28 cellular contexts compared by ENCODE assay signal in genomic region chr19:52653161-52653560, GRCh38.
"Had no signal": no experiment of that assay in that cellular context is flagged by ENCODE, and none has a peak within 500 bp of the region (broad histone marks: within the 10 kb centered on the region; RNA-seq: fewer than 3 reads in every experiment).

No MANE protein-coding gene starts in this region.

- DNase-seq: hypothalamus; immature natural killer cell; kidney; left colon; left lung; lower lobe of right lung; mammary epithelial cell; mesenchymal stem cell; naive thymus-derived CD8-positive, alpha-beta T cell; nucleus accumbens; pancreas; posterior cingulate gyrus; retina; right cardiac atrium; stimulated activated CD4-positive, alpha-beta T cell treated with anti-CD3 and anti-CD28 coated beads, Interleukin-4, amount 100 ng/mL, for 4 hours; stimulated activated CD8-positive, alpha-beta memory T cell treated with anti-CD3 and anti-CD28 coated beads, Interleukin-4, amount 100 ng/mL, for 48 hours; stimulated activated naive CD4-positive, alpha-beta T cell treated with Interleukin-2 at 50 U/mL for 16 hours; stimulated activated naive CD8-positive, alpha-beta T cell treated with anti-CD3 and anti-CD28 coated beads, Interleukin-15, amount 100 ng/mL, for 72 hours; substantia nigra; upper lobe of right lung had no signal

- H3K27me3 Mint-ChIP-seq: naive thymus-derived CD8-positive, alpha-beta T cell; stimulated activated memory B cell treated with anti-CD40 and anti-IgM and Interleukin-4, amounts not matched to agents 10 μg/mL and 1 μg/mL and 100 μg/mL, for 72 hours; stimulated activated naive CD8-positive, alpha-beta T cell treated with anti-CD3 and anti-CD28 coated beads, Interleukin-15, amount 100 ng/mL, for 72 hours had no signal

- FAIRE-seq: islet of Langerhans, kidney, pancreas, urothelium cell line had no signal

- H3K27ac Mint-ChIP-seq: immature natural killer cell; naive thymus-derived CD8-positive, alpha-beta T cell; nephron; stimulated activated memory B cell treated with anti-CD40 and anti-IgM and Interleukin-4, amounts not matched to agents 10 μg/mL and 1 μg/mL and 100 μg/mL, for 72 hours; stimulated activated naive CD8-positive, alpha-beta T cell treated with anti-CD3 and anti-CD28 coated beads, Interleukin-15, amount 100 ng/mL, for 72 hours had no signal

- H3K9me3 ChIP-seq: lower lobe of right lung, pancreas, prostate gland, upper lobe of right lung had no signal

- H3K9me3 Mint-ChIP-seq: neural crest cell had no signal

- H3K27ac ChIP-seq: left lung, lower lobe of right lung, pancreas, prostate gland, skin epidermis, tibial nerve, upper lobe of right lung had no signal

- H3K4me1 Mint-ChIP-seq: naive thymus-derived CD8-positive, alpha-beta T cell; neural crest cell; stimulated activated memory B cell treated with anti-CD40 and anti-IgM and Interleukin-4, amounts not matched to agents 10 μg/mL and 1 μg/mL and 100 μg/mL, for 72 hours; stimulated activated naive CD8-positive, alpha-beta T cell treated with anti-CD3 and anti-CD28 coated beads, Interleukin-15, amount 100 ng/mL, for 72 hours had no signal

- H3K4me3 Mint-ChIP-seq: immature natural killer cell; naive thymus-derived CD8-positive, alpha-beta T cell; nephron; neural crest cell; stimulated activated memory B cell treated with anti-CD40 and anti-IgM and Interleukin-4, amounts not matched to agents 10 μg/mL and 1 μg/mL and 100 μg/mL, for 72 hours; stimulated activated naive CD8-positive, alpha-beta T cell treated with anti-CD3 and anti-CD28 coated beads, Interleukin-15, amount 100 ng/mL, for 72 hours had no signal

- H3K4me3 ChIP-seq: left lung, lower lobe of right lung, pancreas, prostate gland, skin epidermis, tibial nerve, upper lobe of right lung had no signal

- H3K27me3 ChIP-seq: left lung, pancreas, tibial nerve, upper lobe of right lung had no signal

- H3K4me1 ChIP-seq: left lung, lower lobe of right lung, pancreas, prostate gland, tibial nerve, upper lobe of right lung had no signal
